In genomic region chr17:30921544-30922196, GRCh38 we compare ENCODE assay signal across 8 cellular contexts. TPM values are rescaled to one million over a fixed set of nuclear protein-coding genes. Genes with fewer than 3 reads are reported as not detected.
DNase-seq lines count a peak whose midpoint lies in the region; ATAC-seq, FAIRE-seq and TF ChIP-seq lines count a peak whose summit lies in the region.

Gene ADAP2 (plus strand): TSS chr17:30921945. CDS start chr17:30922015, 70 bp downstream.

- H3K27ac Mint-ChIP-seq in mesothelial cell of epicardium (no peak within 1 kb of the TSS), type B pancreatic cell (no peak within 1 kb of the TSS)

- no peak for TF ChIP-seq POLR2A in endothelial cell of umbilical vein (IDR thresholded peaks at IDR 0.05; ENCODE audit: low read depth, low read length)

- no TSS peak for BruUV-seq in endothelial cell of umbilical vein (replicated peaks; lab: Mats Ljungman, UMichigan)

- no peak for TF ChIP-seq CTCF in endothelial cell of umbilical vein (IDR thresholded peaks at IDR 0.05; ENCODE audit: extremely low read depth in 1 of 2, insufficient read depth in 1 of 2, low read depth in 1 of 2, low read length in 2 of 2)
- TF ChIP-seq CTCF in mesothelial cell of epicardium (IDR thresholded peaks at IDR 0.05; ENCODE audit: unreplicated experiment), result no peak
- no peak for TF ChIP-seq CTCF in type B pancreatic cell (conservative IDR thresholded peaks at IDR 0.05)

- H3K4me3 Mint-ChIP-seq in mesothelial cell of epicardium (peak within 1 kb of the TSS; percentile 69), type B pancreatic cell (peak within 1 kb of the TSS; percentile 87)

- no peaks in the 10 kb centered on the region for H3K36me3 Mint-ChIP-seq in mesothelial cell of epicardium
- no peaks in the 10 kb centered on the region for H3K36me3 Mint-ChIP-seq in type B pancreatic cell

- intact Hi-C loops in endothelial cell of umbilical vein (cut with micrococcal nuclease), result no loop called here

- H3K27me3 Mint-ChIP-seq in mesothelial cell of epicardium (ENCODE audit: low read depth), result peaks cover 78% of the 10 kb centered on the region
- peaks cover 74% of the 10 kb centered on the region for H3K27me3 Mint-ChIP-seq in type B pancreatic cell

- H3K36me3 ChIP-seq in ACC112 (ENCODE audit: insufficient read depth, low read length) (no peaks in the 10 kb centered on the region), SJSA1 (no peaks in the 10 kb centered on the region), endothelial cell of umbilical vein (ENCODE audit: control insufficient read depth in 2 of 2, extremely low read depth in 1 of 2, insufficient read depth in 2 of 2, low read length in 2 of 2) (no peaks in the 10 kb centered on the region)

- H3K79me2 ChIP-seq in ACC112 (ENCODE audit: control insufficient read depth, insufficient read depth, low read length, unreplicated experiment) (no peaks in the 10 kb centered on the region), endothelial cell of umbilical vein (ENCODE audit: control insufficient read depth, insufficient read depth, low read length) (no peaks in the 10 kb centered on the region)

- H2AFZ ChIP-seq in ACC112 (ENCODE audit: low read length, unreplicated experiment), result peak within 1 kb of the TSS; percentile 60
- H2AFZ ChIP-seq in endothelial cell of umbilical vein (ENCODE audit: low read depth, low read length), result peak within 1 kb of the TSS; percentile 74

- H3K4me1 Mint-ChIP-seq in mesothelial cell of epicardium (peaks cover 5% of the 10 kb centered on the region), type B pancreatic cell (ENCODE audit: unreplicated experiment) (peaks cover 13% of the 10 kb centered on the region)

- H3K9me3 ChIP-seq in SJSA1 (replicated peaks) (no peaks in the 10 kb centered on the region; the same call in 1 of the 2 replicates), endothelial cell of umbilical vein (replicated peaks; ENCODE audit: control insufficient read depth, insufficient read depth, low read length) (no peaks in the 10 kb centered on the region)

- ATAC-seq in HG02642 (IDR thresholded peaks at IDR 0.05; ENCODE audit: poor library complexity, unreplicated experiment), result no peak

- no peaks in the 10 kb centered on the region for H3K9me1 ChIP-seq in endothelial cell of umbilical vein (replicated peaks; ENCODE audit: control insufficient read depth, extremely low read depth, insufficient read depth, low read length)

- H3K27ac ChIP-seq in ACC112 (ENCODE audit: low read depth, low read length) (no peak within 1 kb of the TSS), SJSA1 (no peak within 1 kb of the TSS), endothelial cell of umbilical vein (ENCODE audit: insufficient read depth, low read depth, low read length) (no peak within 1 kb of the TSS)

- H4K20me1 ChIP-seq in endothelial cell of umbilical vein (replicated peaks; ENCODE audit: control insufficient read depth, extremely low read depth, insufficient read depth, low read length), result no peaks in the 10 kb centered on the region

- CTCF ChIA-PET in endothelial cell of umbilical vein (lab: Charles Lee), result interaction anchor here (0.9 kb wide), 1 partner anchor 49 kb away, joined by 3 read pairs; no protein-coding TSS in a partner anchor

- H3K4me2 ChIP-seq in endothelial cell of umbilical vein (ENCODE audit: insufficient read depth, low read length), result peak within 1 kb of the TSS; percentile 24

- POLR2A ChIA-PET in endothelial cell of umbilical vein (lab: Charles Lee), result no interaction called here

- DNase-seq in GM18507 (ENCODE audit: extremely low spot score, insufficient read length, low read depth) (no peak), SJSA1 (ENCODE audit: low read depth in 1 of 2, low spot score in 2 of 2) (no peak), endothelial cell of umbilical vein (ENCODE audit: low read depth, low spot score) (no peak), mesothelial cell of epicardium (ENCODE audit: low spot score in 2 of 2, unreplicated experiment in 2 of 2) (peak; percentile 27 to 45), type B pancreatic cell (ENCODE audit: extremely low spot score, unreplicated experiment) (no peak), dedifferentiated amniotic fluid mesenchymal stem cell (ENCODE audit: extremely low spot score) (no peak)

- H3K27me3 ChIP-seq in ACC112 (ENCODE audit: insufficient read depth, low read length), result peaks cover 33% of the 10 kb centered on the region
- peaks cover 23% of the 10 kb centered on the region for H3K27me3 ChIP-seq in SJSA1 (replicated peaks)
- H3K27me3 ChIP-seq in endothelial cell of umbilical vein (ENCODE audit: control insufficient read depth in 2 of 2, insufficient read depth in 2 of 2, low read length in 2 of 2), result peaks cover 10 to 20% of the 10 kb centered on the region in 2 experiments

- H3K9me3 Mint-ChIP-seq in mesothelial cell of epicardium (no peaks in the 10 kb centered on the region), type B pancreatic cell (no peaks in the 10 kb centered on the region)

- H3K9ac ChIP-seq in endothelial cell of umbilical vein (replicated peaks; ENCODE audit: extremely low read depth, insufficient read depth, low read length), result no peak within 1 kb of the TSS

- dilution Hi-C loops in endothelial cell of umbilical vein (cut with MboI; ENCODE audit: extremely low pct_ligation_motif_present, low sequenced_read_pairs), result no loop called here

- H3K4me1 ChIP-seq in ACC112 (ENCODE audit: control insufficient read depth, insufficient read depth, low read length, unreplicated experiment) (peaks cover 4% of the 10 kb centered on the region), SJSA1 (replicated peaks) (peaks cover 24% of the 10 kb centered on the region), endothelial cell of umbilical vein (ENCODE audit: control insufficient read depth, extremely low read depth, insufficient read depth, low read length) (peaks cover 19% of the 10 kb centered on the region)

- peak within 1 kb of the TSS; percentile 54 for H3K4me3 ChIP-seq in ACC112 (ENCODE audit: low read depth, low read length)
- H3K4me3 ChIP-seq in SJSA1, result 0 out of 2 replicates have a peak within 1 kb of the TSS, but pooled peaks have one; percentile 11
- H3K4me3 ChIP-seq in endothelial cell of umbilical vein (replicated peaks in 1 of 3; ENCODE audit: insufficient read depth in 1 of 3, low read depth in 1 of 3, low read length in 3 of 3), result peak within 1 kb of the TSS in 1 of 3 experiments; percentile 20

- FAIRE-seq in GM18507 (lab: Jason Lieb, UNC) (peak; percentile 56), endothelial cell of umbilical vein (lab: Jason Lieb, UNC) (peak; percentile 37)

TF ChIP-seq in endothelial cell of umbilical vein, 7 proteins besides CTCF, POLR2A, EP300 and RAD21:
- TF ChIP-seq MYC (IDR thresholded peaks at IDR 0.05; ENCODE audit: low read depth, low read length) (no peak), FOS (IDR thresholded peaks at IDR 0.05; ENCODE audit: borderline replicate concordance, insufficient read depth, low read length) (no peak), GATA2 (IDR thresholded peaks at IDR 0.05; ENCODE audit: insufficient read depth, insufficient read length, low read depth, low read length) (no peak), EZH2 (IDR thresholded peaks at IDR 0.05; ENCODE audit: borderline replicate concordance, low read depth, low read length, severe bottlenecking) (no peak), JUN (IDR thresholded peaks at IDR 0.05; ENCODE audit: borderline replicate concordance, insufficient read depth, insufficient read length, low read depth) (no peak), MAX (IDR thresholded peaks at IDR 0.05; ENCODE audit: insufficient read depth, insufficient read length) (no peak), POLR2AphosphoS5 (IDR thresholded peaks at IDR 0.05; ENCODE audit: insufficient read depth, low read depth, low read length) (no peak)

RNA-seq across cellular contexts. Expression of gene ADAP2, which starts in this region (rescaled TPM):
- total RNA-seq in SJSA1 (2014; rRNA removed; shearing (Covaris generic)), result 0.13 and 1.3 TPM in 2 replicates
- 1.0 and 1.1 TPM in 2 replicates for total RNA-seq in endothelial cell of umbilical vein
- polyA plus RNA-seq in endothelial cell of umbilical vein, result 0.28 and 0.53 TPM in 2 replicates
- 0.21 and 0.23 TPM in 2 replicates for polyA plus RNA-seq in endothelial cell of umbilical vein (2011; cell fraction: cytosol; rRNA removed)
- 0.31 and 0.74 TPM in 2 replicates for polyA plus RNA-seq in endothelial cell of umbilical vein (2011; cell fraction: nucleus; rRNA removed)
- polyA plus RNA-seq in endothelial cell of umbilical vein (2012), result 0.33 and 0.38 TPM in 2 replicates
- 0.55 and 1.6 TPM in 2 replicates for polyA minus RNA-seq in endothelial cell of umbilical vein
- polyA minus RNA-seq in endothelial cell of umbilical vein (2011; cell fraction: cytosol; rRNA and poly(A)+ RNA removed), result not detected
- polyA minus RNA-seq in endothelial cell of umbilical vein (2011; cell fraction: nucleus; rRNA and poly(A)+ RNA removed), result 2.0 TPM in 1 of 2 replicates, not detected in the other
- total RNA-seq in mesothelial cell of epicardium, result 0.36 to 2.3 TPM (median 1.9 TPM) in 3 replicates
- 1.4 and 2.6 TPM in 2 replicates for total RNA-seq in type B pancreatic cell (ENCODE audit: low replicate concordance)

Comparison
In these comparisons a context has a peak if more than half of its experiments do, and no peak if none do; other contexts are left out.
1. DNase-seq: peak in mesothelial cell of epicardium (2 of 2); none in GM18507 (single experiment), SJSA1 (0 of 2), endothelial cell of umbilical vein (single experiment), type B pancreatic cell (single experiment) and dedifferentiated amniotic fluid mesenchymal stem cell (single experiment).